ENCODE assay signal across 14 cellular contexts in genomic region chr14:100711117-100711462, GRCh38. TPM values are rescaled to one million over a fixed set of nuclear protein-coding genes. Genes with fewer than 3 reads are reported as not detected.
DNase-seq lines count a peak whose midpoint lies in the region; ATAC-seq and TF ChIP-seq lines count a peak whose summit lies in the region.
"Had no signal": no experiment of that assay in that cellular context is flagged by ENCODE, and none has a peak within 500 bp of the region (broad histone marks: within the 10 kb centered on the region; RNA-seq: fewer than 3 reads in every experiment).

No MANE protein-coding gene starts in this region.

- H3K79me1 ChIP-seq in H9 (ENCODE audit: insufficient read depth, low read depth, low read length, poor library complexity, severe bottlenecking) = no peaks in the 10 kb centered on the region

- no peak overlapping the region for H3K56ac ChIP-seq in H9 (ENCODE audit: insufficient read length, low read depth, low read length)

- H3K79me2 ChIP-seq in H9 (ENCODE audit: insufficient read depth, low read length) = no peaks in the 10 kb centered on the region

- peaks cover 0 to 7% of the 10 kb centered on the region in 2 experiments; a peak in 2 of 5 replicates for H3K9me3 Mint-ChIP-seq in H9
- no peaks in the 10 kb centered on the region for H3K9me3 Mint-ChIP-seq in mesothelial cell of epicardium
- H3K9me3 Mint-ChIP-seq in progenitor cell of endocrine pancreas (ENCODE audit: low read depth) = peaks cover 1% of the 10 kb centered on the region
- H3K9me3 Mint-ChIP-seq: CD8-positive, alpha-beta T cell had no signal

- peaks cover 22 to 33% of the 10 kb centered on the region in 2 experiments for H3K4me1 Mint-ChIP-seq in H9
- H3K4me1 Mint-ChIP-seq in mesothelial cell of epicardium = peaks cover 31% of the 10 kb centered on the region
- peaks cover 25% of the 10 kb centered on the region for H3K4me1 Mint-ChIP-seq in progenitor cell of endocrine pancreas (ENCODE audit: low read depth)

- H2BK5ac ChIP-seq in H9 (ENCODE audit: insufficient read length, low read length) = no peak overlapping the region

- H3K4me1 ChIP-seq in H9 (ENCODE audit: insufficient read depth, low read length) = no peaks in the 10 kb centered on the region
- H3K4me1 ChIP-seq in adrenal gland (replicated peaks in 1 of 2) = peaks cover 31 to 58% of the 10 kb centered on the region in 2 donors

- H3K27me3 ChIP-seq in H9 (ENCODE audit: insufficient read depth, low read length) (no peaks in the 10 kb centered on the region; the same call in 1 of the 2 replicates), adrenal gland (no peaks in the 10 kb centered on the region)

- no peak overlapping the region for H4K8ac ChIP-seq in H9 (replicated peaks; ENCODE audit: insufficient read length, low read depth, low read length)

- no peak overlapping the region for H3K23ac ChIP-seq in H9 (ENCODE audit: insufficient read length, low read depth, low read length)

- no peak overlapping the region for H3K9ac ChIP-seq in H9 (ENCODE audit: extremely low read depth, insufficient read length, low read length)

- no peak for ATAC-seq in GM18909 (IDR thresholded peaks at IDR 0.05; ENCODE audit: poor library complexity, unreplicated experiment)
- ATAC-seq: CD8-positive, alpha-beta T cell; PC-3 had no signal

- peaks cover 2% of the 10 kb centered on the region for H3K23me2 ChIP-seq in H9 (ENCODE audit: insufficient read length, low read depth, low read length, poor library complexity, severe bottlenecking)

- no peaks in the 10 kb centered on the region for H4K20me1 ChIP-seq in H9 (ENCODE audit: control insufficient read depth, insufficient read depth, insufficient read length)

- H3K4me3 Mint-ChIP-seq in H9 (no peak overlapping the region), mesothelial cell of epicardium (no peak overlapping the region), progenitor cell of endocrine pancreas (ENCODE audit: low read depth) (no peak overlapping the region)
- H3K4me3 Mint-ChIP-seq: CD8-positive, alpha-beta T cell had no signal

- H2AK5ac ChIP-seq in H9 (ENCODE audit: insufficient read length, low read length) = no peak overlapping the region

- DNase-seq in H9 (no peak), adrenal gland (peak; percentile 77 to 91 (median 90)), mesothelial cell of epicardium (ENCODE audit: low spot score in 2 of 2, unreplicated experiment in 2 of 2) (no peak), progenitor cell of endocrine pancreas (ENCODE audit: low spot score, unreplicated experiment) (no peak), NCI-H446 (lab: John Stamatoyannopoulos, UW) (no peak)
- DNase-seq in activated effector memory CD4-positive, alpha-beta T cell treated with Interleukin-2 at 50 U/mL for 16 hours = no peak
- DNase-seq: ACHN; CD8-positive, alpha-beta T cell; NCI-H1417 treated with DMSO at 0.1 percent for 48 hours; NCI-H2029; PC-3 had no signal

- no peak overlapping the region for H3K4me2 ChIP-seq in H9 (ENCODE audit: insufficient read depth, insufficient read length, low read length)

- H2BK12ac ChIP-seq in H9 (ENCODE audit: insufficient read length, low read depth, low read length) = no peak overlapping the region

- TF ChIP-seq CTCF in H9 (conservative IDR thresholded peaks at IDR 0.05) (no peak), adrenal gland (IDR thresholded peaks at IDR 0.05) (no peak), mesothelial cell of epicardium (IDR thresholded peaks at IDR 0.05; ENCODE audit: unreplicated experiment) (no peak), progenitor cell of endocrine pancreas (IDR thresholded peaks at IDR 0.05; ENCODE audit: unreplicated experiment) (no peak)

- no peak overlapping the region for H3K4me3 ChIP-seq in adrenal gland

- H3K27ac Mint-ChIP-seq in H9 = no peak overlapping the region
- H3K27ac Mint-ChIP-seq in mesothelial cell of epicardium = peak overlapping the region; percentile 79
- H3K27ac Mint-ChIP-seq in progenitor cell of endocrine pancreas = peak overlapping the region; percentile 22
- H3K27ac Mint-ChIP-seq: CD8-positive, alpha-beta T cell; IgD-negative memory B cell had no signal

- no peak overlapping the region for H2AFZ ChIP-seq in H9 (ENCODE audit: low read length)

- H2BK15ac ChIP-seq in H9 (ENCODE audit: low read depth, low read length) = no peak overlapping the region

- no peaks in the 10 kb centered on the region for H3K36me3 ChIP-seq in adrenal gland (replicated peaks in 1 of 2)

- no peak overlapping the region for H4K91ac ChIP-seq in H9 (ENCODE audit: insufficient read length, low read depth, low read length)

- no peak overlapping the region for H3K27ac ChIP-seq in H9 (ENCODE audit: insufficient read length, low read depth, low read length)
- peak overlapping the region; percentile 92 to 97 (median 95) for H3K27ac ChIP-seq in adrenal gland

- intact Hi-C loops in adrenal gland (cut with DNase I) = loop anchor here in 1 of 2 donors (10.0 kb wide), 1 partner anchor 104 kb away; no protein-coding TSS in a partner anchor

- H2BK120ac ChIP-seq in H9 (ENCODE audit: low read depth, low read length, poor library complexity, severe bottlenecking) = no peak overlapping the region

- no peak overlapping the region for H3K4ac ChIP-seq in H9 (ENCODE audit: low read depth, low read length)

- no peak overlapping the region for H3K18ac ChIP-seq in H9 (ENCODE audit: insufficient read length, low read depth, low read length)

- H3K9me3 ChIP-seq in H9 (ENCODE audit: control insufficient read depth, low read depth, low read length) = no peaks in the 10 kb centered on the region
- no peaks in the 10 kb centered on the region for H3K9me3 ChIP-seq in adrenal gland (replicated peaks in 1 of 3)

- peaks cover 36% of the 10 kb centered on the region for H3K27me3 Mint-ChIP-seq in H9 (ENCODE audit: low read depth)
- peaks cover 4% of the 10 kb centered on the region for H3K27me3 Mint-ChIP-seq in mesothelial cell of epicardium (ENCODE audit: low read depth)
- peaks cover 15% of the 10 kb centered on the region for H3K27me3 Mint-ChIP-seq in progenitor cell of endocrine pancreas

- no peak overlapping the region for H3T11ph ChIP-seq in H9 (ENCODE audit: low read length)

- H4K5ac ChIP-seq in H9 (ENCODE audit: insufficient read length, low read depth, low read length) = no peak overlapping the region

- no CpG with 5 or more reads among the region's 8 CpGs for WGBS in H9 (ENCODE audit: extremely low coverage, insufficient read length, low lambda C conversion rate)
- WGBS in adrenal gland, 4 donors = 12 to 47% (median 39%) methylated on average over 3 to 8 of the region's 8 CpGs

- H3K14ac ChIP-seq in H9 (ENCODE audit: insufficient read depth, low read length) = peak overlapping the region; percentile 40; the same call in 1 of the 2 replicates

- no peak for TF ChIP-seq POLR2A in adrenal gland (IDR thresholded peaks at IDR 0.05)

- H3K36me3 Mint-ChIP-seq in H9 (ENCODE audit: insufficient read depth in 1 of 3, low read depth in 3 of 3) (no peaks in the 10 kb centered on the region), mesothelial cell of epicardium (no peaks in the 10 kb centered on the region), progenitor cell of endocrine pancreas (ENCODE audit: insufficient read depth) (no peaks in the 10 kb centered on the region)
- H3K36me3 Mint-ChIP-seq: CD8-positive, alpha-beta T cell; IgD-negative memory B cell had no signal

- H2BK20ac ChIP-seq in H9 (ENCODE audit: low read depth, low read length, poor library complexity, severe bottlenecking) = no peak overlapping the region

RNA-seq across cellular contexts. Expression of gene DLK1, which starts 15.6 kb away (rescaled TPM):
- total RNA-seq in H9 (2021) = 2.8 and 3.2 TPM in 2 replicates
- 1,000 to 10,000 TPM; 1,488 to 2,787 (median 2,011) TPM for total RNA-seq in adrenal gland
- 1,000 to 10,000 TPM in 1 of 3 donors, 100 to 1,000 TPM in 2; 426 to 1,401 (median 972) TPM for polyA plus RNA-seq in adrenal gland
- 958 to 1,165 TPM (median 1,080 TPM) in 3 replicates for total RNA-seq in mesothelial cell of epicardium
- total RNA-seq in progenitor cell of endocrine pancreas = 5,491 and 5,856 TPM in 2 replicates
- total RNA-seq: CD8-positive, alpha-beta T cell; H4; PC-3 had no signal
- polyA plus RNA-seq: IgD-negative memory B cell had no signal

Comparison
In these comparisons a context has a peak if more than half of its experiments do, and no peak if none do; other contexts are left out.
1. DNase-seq: peak in adrenal gland (7 of 7); none in H9 (single experiment), mesothelial cell of epicardium (0 of 2), progenitor cell of endocrine pancreas (single experiment), activated effector memory CD4-positive, alpha-beta T cell treated with Interleukin-2 at 50 U/mL for 16 hours (single experiment) and NCI-H446 (0 of 2).
2. H3K27ac Mint-ChIP-seq: peak in mesothelial cell of epicardium (single experiment) and progenitor cell of endocrine pancreas (single experiment); none in H9 (0 of 3).
3. RNA of gene DLK1, which starts 15.6 kb away (total RNA-seq): 5,491 to 5,856 TPM in progenitor cell of endocrine pancreas, 1,488 to 2,787 TPM in adrenal gland and 958 to 1,165 TPM in mesothelial cell of epicardium; 2.8 to 3.2 TPM in H9; every median in the first group is over 100 times any median in the second.